In the genomic region with DNA sequence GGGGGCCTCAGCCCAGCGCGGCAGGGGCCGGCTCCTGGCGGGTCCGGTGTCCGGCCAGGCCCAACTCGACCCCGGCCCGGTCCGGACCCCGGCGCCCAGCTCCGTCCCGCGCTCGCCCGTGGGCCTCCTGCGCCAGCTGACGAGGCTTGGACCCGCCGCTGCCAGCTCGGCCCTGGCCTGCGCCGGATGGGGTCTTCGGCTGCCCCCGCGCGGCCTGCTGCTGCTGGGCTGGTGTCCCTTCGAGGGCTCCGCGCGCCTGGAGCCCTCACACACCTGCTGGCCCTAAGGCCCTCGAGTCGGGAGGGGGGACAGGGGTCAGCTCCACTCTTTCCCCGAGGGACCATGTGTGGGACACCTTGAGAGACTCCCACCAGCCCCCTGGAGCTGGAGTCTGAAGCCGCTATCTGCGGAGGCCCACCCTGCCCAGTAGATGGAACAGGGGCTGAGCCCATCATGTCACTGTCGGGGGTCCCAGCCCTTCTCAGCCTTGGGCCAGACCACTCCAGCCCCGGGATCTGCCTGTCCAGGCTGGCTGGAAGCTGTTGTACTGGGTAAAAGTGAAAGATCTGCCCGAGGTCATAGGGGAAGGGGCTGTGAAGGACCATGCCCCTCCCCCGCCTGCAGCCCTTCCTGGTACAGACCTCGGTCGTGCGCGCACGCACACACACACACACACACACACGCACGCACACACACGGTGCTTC, we compare ENCODE assay signal across 9 cellular contexts. TPM values are rescaled to one million over a fixed set of nuclear protein-coding genes. Genes with fewer than 3 reads are reported as not detected.
A peak's percentile ranks its signal among the peaks of the same experiment; 100 is the strongest.
DNase-seq lines count a peak whose midpoint lies in the region; ATAC-seq and TF ChIP-seq lines count a peak whose summit lies in the region.
"Had no signal": no experiment of that assay in that cellular context is flagged by ENCODE, and none has a peak within 500 bp of the region (broad histone marks: within the 10 kb centered on the region; RNA-seq: fewer than 3 reads in every experiment).

No MANE protein-coding gene starts in this region.

- peak; percentile 8 for ATAC-seq in GM19025 (IDR thresholded peaks at IDR 0.05; ENCODE audit: low read depth, unreplicated experiment)

- H3K27ac ChIP-seq in esophagus (ENCODE audit: low read depth in 2 of 2, low read length in 1 of 2), result peak overlapping the region; percentile 57 to 79

- peak; percentile 17 for TF ChIP-seq CTCF in osteocyte (IDR thresholded peaks at IDR 0.05)

- no peak overlapping the region for H3K4me3 Mint-ChIP-seq in osteocyte (ENCODE audit: unreplicated experiment)

- peaks cover 19% of the 10 kb centered on the region for H3K4me1 Mint-ChIP-seq in osteocyte (ENCODE audit: unreplicated experiment)

- H3K9me3 ChIP-seq in esophagus (ENCODE audit: control insufficient read depth in 2 of 2, insufficient read depth in 1 of 2, low read depth in 1 of 2, low read length in 1 of 2), result no peaks in the 10 kb centered on the region
- H3K9me3 ChIP-seq: HAP-1 had no signal

- no peak overlapping the region for H3K27ac Mint-ChIP-seq in osteocyte (ENCODE audit: unreplicated experiment)

- H3K36me3 ChIP-seq in esophagus (ENCODE audit: control insufficient read depth in 2 of 2, insufficient read depth in 2 of 2, low read length in 1 of 2), result no peaks in the 10 kb centered on the region
- H3K36me3 ChIP-seq: HAP-1 had no signal

- no peaks in the 10 kb centered on the region for H3K27me3 ChIP-seq in esophagus (ENCODE audit: control insufficient read depth in 1 of 2, insufficient read depth in 2 of 2, low read length in 2 of 2)

- no peaks in the 10 kb centered on the region for H3K36me3 Mint-ChIP-seq in osteocyte (ENCODE audit: unreplicated experiment)

- no peaks in the 10 kb centered on the region for H3K27me3 Mint-ChIP-seq in osteocyte (ENCODE audit: unreplicated experiment)

- DNase-seq in AG08396 (ENCODE audit: low spot score), result peak; percentile 58
- DNase-seq in RPMI8226, result peak; percentile 23
- no peak for DNase-seq in osteocyte (ENCODE audit: extremely low spot score, unreplicated experiment)
- no peak for DNase-seq in cortex of kidney (lab: John Stamatoyannopoulos, UW)
- no peak for DNase-seq in NCI-H69 (lab: John Stamatoyannopoulos, UW)
- DNase-seq in SIG-M5 treated with dmso at 0.1 percent for 504 hours (lab: John Stamatoyannopoulos, UW; ENCODE audit: unreplicated experiment), result no peak

- peaks cover 0 to 15% of the 10 kb centered on the region in 2 donors for H3K4me1 ChIP-seq in esophagus (ENCODE audit: control insufficient read depth in 2 of 2, insufficient read depth in 2 of 2, low read length in 1 of 2)

- 20 to 23% methylated on average over 36 to 49 of the region's 49 CpGs for WGBS in esophagus, 2 donors

- H3K4me3 ChIP-seq in esophagus (ENCODE audit: low read depth in 1 of 2, low read length in 2 of 2), result peak overlapping the region; percentile 34 to 69

- H3K9me3 Mint-ChIP-seq in osteocyte (ENCODE audit: unreplicated experiment), result no peaks in the 10 kb centered on the region

RNA-seq across cellular contexts. Expression of a gene that starts 0.8 kb away (rescaled TPM):
- polyA plus RNA-seq in esophagus, result 10 to 100 TPM; 12.1 to 27.5 TPM
- total RNA-seq in osteocyte, result 18.1 and 19.2 TPM in 2 replicates

RNA-seq across cellular contexts. Expression of a gene that starts 42.9 kb away (rescaled TPM):
- polyA plus RNA-seq in esophagus, result 10 to 100 TPM; 19.6 to 61.7 TPM
- total RNA-seq in osteocyte, result 89.6 and 96.1 TPM in 2 replicates

Comparison
In these comparisons a context has a peak if more than half of its experiments do, and no peak if none do; other contexts are left out.
1. DNase-seq: peak in AG08396 (single experiment) and RPMI8226 (single experiment); none in osteocyte (single experiment), cortex of kidney (single experiment), NCI-H69 (single experiment) and SIG-M5 treated with dmso at 0.1 percent for 504 hours (single experiment).